Comparison of ENCODE assay signal across 8 cellular contexts in the genomic region with DNA sequence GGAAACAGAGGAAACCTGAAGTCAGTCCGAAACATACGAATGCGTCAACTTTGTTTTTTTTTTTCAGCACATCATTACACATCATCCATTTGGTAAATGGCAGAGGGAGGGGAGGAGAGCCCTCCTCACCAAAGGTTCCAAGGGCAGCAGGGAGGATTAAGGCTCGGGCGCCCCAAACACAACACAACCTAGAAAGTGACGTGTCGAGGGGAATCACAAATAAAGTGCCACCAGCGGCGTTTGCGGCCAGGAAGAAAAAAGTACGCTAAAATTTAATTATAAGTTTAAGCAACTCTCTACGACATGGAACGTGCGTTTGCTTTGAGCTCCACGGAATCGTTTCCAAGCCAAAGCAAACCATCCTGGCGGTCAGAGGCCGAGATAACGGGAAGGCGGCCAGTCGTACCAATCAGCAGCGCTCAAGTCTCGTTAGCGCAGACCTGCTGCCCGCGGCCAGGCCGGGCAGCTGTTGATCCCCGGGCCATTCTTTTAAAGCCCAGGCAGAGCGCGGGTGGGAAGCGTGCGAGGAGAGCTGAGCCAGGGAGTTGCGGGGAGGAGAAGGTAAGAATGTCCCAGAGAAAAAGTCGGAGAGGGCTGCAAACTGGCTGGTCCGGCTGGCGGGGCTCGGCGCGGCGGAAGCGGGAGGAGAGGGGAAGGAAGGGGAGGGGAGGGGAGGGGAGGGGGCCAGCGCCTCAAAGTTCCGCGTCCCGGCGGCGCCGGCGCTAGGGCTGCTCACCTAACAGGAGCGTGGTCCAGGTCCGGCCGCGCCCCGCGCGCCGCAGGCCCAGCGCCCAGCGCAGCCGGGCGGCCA. TPM values are rescaled to one million over a fixed set of nuclear protein-coding genes. Genes with fewer than 3 reads are reported as not detected.
A peak's percentile ranks its signal among the peaks of the same experiment; 100 is the strongest.
DNase-seq lines count a peak whose midpoint lies in the region; ATAC-seq and TF ChIP-seq lines count a peak whose summit lies in the region.

No MANE protein-coding gene starts in this region.

- no peaks in the 10 kb centered on the region for H3K9me2 ChIP-seq in OCI-LY7 (ENCODE audit: insufficient read depth, low read length)

- TF ChIP-seq CTCF in 22Rv1 (IDR thresholded peaks at IDR 0.05): no peak
- no peak for TF ChIP-seq CTCF in GM13977 (IDR thresholded peaks at IDR 0.05; ENCODE audit: extremely low read depth, insufficient read depth, missing control alignments)
- no peak for TF ChIP-seq CTCF in OCI-LY7 (conservative IDR thresholded peaks at IDR 0.05; ENCODE audit: low read length)
- TF ChIP-seq CTCF in fibroblast of the aortic adventitia (IDR thresholded peaks at IDR 0.05; ENCODE audit: insufficient read depth, low read length): no peak
- TF ChIP-seq CTCF in testis (IDR thresholded peaks at IDR 0.05): no peak

- peaks cover 29% of the 10 kb centered on the region for H3K4me1 Mint-ChIP-seq in activated T-helper 17 cell treated with anti-CD3 and anti-CD28 coated beads, Interleukin-2, amount 50 U/mL, for 72 hours
- peaks cover 11 to 41% (median 29%) of the 10 kb centered on the region in 4 donors for H3K4me1 Mint-ChIP-seq in naive thymus-derived CD8-positive, alpha-beta T cell

- peak overlapping the region; percentile 98 for H3K27ac Mint-ChIP-seq in activated T-helper 17 cell treated with anti-CD3 and anti-CD28 coated beads, Interleukin-2, amount 50 U/mL, for 72 hours
- peak overlapping the region; percentile 83 to 97 (median 91) for H3K27ac Mint-ChIP-seq in naive thymus-derived CD8-positive, alpha-beta T cell

- H3K27ac ChIP-seq in 22Rv1 (peak overlapping the region; percentile 80), OCI-LY7 (ENCODE audit: low read depth, low read length, poor library complexity, severe bottlenecking) (no peak overlapping the region), testis (peak overlapping the region; percentile 73 to 92)

- DNase-seq in GM13977 (ENCODE audit: low spot score) (peak; percentile 56), OCI-LY7 (ENCODE audit: low spot score) (peak; percentile 51), fibroblast of the aortic adventitia (ENCODE audit: low read depth) (peak; percentile 66), testis (peak; percentile 66)
- peak; percentile 20 to 64 (median 36) for DNase-seq in naive thymus-derived CD8-positive, alpha-beta T cell

- no peaks in the 10 kb centered on the region for H3K79me2 ChIP-seq in OCI-LY7 (ENCODE audit: insufficient read depth, low read depth, low read length)

- H3K36me3 ChIP-seq in OCI-LY7 (ENCODE audit: insufficient read depth, low read length): no peaks in the 10 kb centered on the region
- no peaks in the 10 kb centered on the region for H3K36me3 ChIP-seq in testis (ENCODE audit: low read depth, missing control alignments)

- peaks cover 27% of the 10 kb centered on the region for H3K4me1 ChIP-seq in OCI-LY7 (ENCODE audit: insufficient read depth, low read length, poor library complexity, severe bottlenecking)
- H3K4me1 ChIP-seq in testis: peaks cover 27% of the 10 kb centered on the region

- H3K9me3 ChIP-seq in OCI-LY7 (ENCODE audit: low read length): no peaks in the 10 kb centered on the region
- no peaks in the 10 kb centered on the region for H3K9me3 ChIP-seq in testis

- 1% methylated on average over 37 to 49 of the region's 61 CpGs for WGBS in testis, 2 donors

- in situ Hi-C loops in GM13977 (cut with MboI; ENCODE audit: low pct_unique_long_range_greater_than_20kb, low sequenced_read_pairs, unreplicated experiment): loop anchor here (25.0 kb wide), 1 partner anchor 199 kb away; no protein-coding TSS in a partner anchor

- H3K4me3 ChIP-seq in OCI-LY7 (ENCODE audit: low read depth, low read length, poor library complexity, severe bottlenecking) (peak overlapping the region; percentile 79), fibroblast of the aortic adventitia (ENCODE audit: low read depth, low read length) (peak overlapping the region; percentile 82), testis (peak overlapping the region; percentile 76 to 80)

- peak overlapping the region; percentile 95 for H3K4me2 ChIP-seq in OCI-LY7 (ENCODE audit: low read length)

- no peaks in the 10 kb centered on the region for H3K27me3 ChIP-seq in testis

- H3K27me3 Mint-ChIP-seq in activated T-helper 17 cell treated with anti-CD3 and anti-CD28 coated beads, Interleukin-2, amount 50 U/mL, for 72 hours: no peaks in the 10 kb centered on the region
- no peaks in the 10 kb centered on the region for H3K27me3 Mint-ChIP-seq in naive thymus-derived CD8-positive, alpha-beta T cell

- CTCF ChIA-PET in OCI-LY7 (lab: Charles Lee; ENCODE audit: unreplicated experiment): interaction anchor here (0.5 to 0.6 kb wide), 4 partner anchors 299 to 1057 kb away, joined by 3 to 6 read pairs (median 4); no protein-coding TSS in a partner anchor

- no peaks in the 10 kb centered on the region for H4K20me1 ChIP-seq in OCI-LY7 (ENCODE audit: insufficient read depth, low read length)

- no peak for TF ChIP-seq POLR2A in testis (IDR thresholded peaks at IDR 0.05)

- peaks cover 8% of the 10 kb centered on the region for H3K36me3 Mint-ChIP-seq in activated T-helper 17 cell treated with anti-CD3 and anti-CD28 coated beads, Interleukin-2, amount 50 U/mL, for 72 hours (ENCODE audit: low read depth)
- no peaks in the 10 kb centered on the region for H3K36me3 Mint-ChIP-seq in naive thymus-derived CD8-positive, alpha-beta T cell

- intact Hi-C loops in OCI-LY7 (cut with micrococcal nuclease; ENCODE audit: unreplicated experiment): loop anchor here (5.0 kb wide), 3 partner anchors 89 to 651 kb away; a partner anchor contains a TSS
- intact Hi-C loops in testis (cut with DNase I; ENCODE audit: low total_unique reads): no loop called here

- POLR2A ChIA-PET in OCI-LY7 (lab: Charles Lee): interaction anchor here (0.6 to 1.5 kb wide), 2 partner anchors 18 to 224 kb away, joined by 3 to 4 read pairs; no protein-coding TSS in a partner anchor
- POLR2A ChIA-PET in naive thymus-derived CD8-positive, alpha-beta T cell (lab: Charles Lee): no interaction called here

- H3K9me3 Mint-ChIP-seq in activated T-helper 17 cell treated with anti-CD3 and anti-CD28 coated beads, Interleukin-2, amount 50 U/mL, for 72 hours: no peaks in the 10 kb centered on the region
- H3K9me3 Mint-ChIP-seq in naive thymus-derived CD8-positive, alpha-beta T cell: no peaks in the 10 kb centered on the region

- BruUV-seq in OCI-LY7 (replicated peaks; lab: Mats Ljungman, UMichigan): no TSS peak

- ATAC-seq in HG03139 (IDR thresholded peaks at IDR 0.05; ENCODE audit: unreplicated experiment): peak; percentile 14
- ATAC-seq in activated T-helper 17 cell treated with anti-CD3 and anti-CD28 coated beads, Interleukin-2, amount 50 U/mL, for 72 hours (replicated peaks): peak; percentile 15
- peak in 1 of 2 donors; percentile 24 for ATAC-seq in naive thymus-derived CD8-positive, alpha-beta T cell

- peak overlapping the region; percentile 72; the same call in 1 of the 2 replicates for H2AFZ ChIP-seq in OCI-LY7 (ENCODE audit: low read length)

- H3K4me3 Mint-ChIP-seq in activated T-helper 17 cell treated with anti-CD3 and anti-CD28 coated beads, Interleukin-2, amount 50 U/mL, for 72 hours: peak overlapping the region; percentile 95
- peak overlapping the region; percentile 84 to 96 (median 94) for H3K4me3 Mint-ChIP-seq in naive thymus-derived CD8-positive, alpha-beta T cell

RNA-seq across cellular contexts. Expression of a gene that starts 0.7 kb away (rescaled TPM):
- total RNA-seq in OCI-LY7 (2014; rRNA removed; shearing (Covaris generic)): 5.8 and 12.5 TPM in 2 replicates
- total RNA-seq in OCI-LY7 (2022): 16.7 and 17.6 TPM in 2 replicates
- total RNA-seq in activated T-helper 17 cell treated with anti-CD3 and anti-CD28 coated beads, Interleukin-2, amount 50 U/mL, for 72 hours: 10 to 100 TPM; 15.4 to 17.9 TPM
- 20.2 and 55.2 TPM in 2 replicates for total RNA-seq in fibroblast of the aortic adventitia (ENCODE audit: low replicate concordance)
- total RNA-seq in naive thymus-derived CD8-positive, alpha-beta T cell: 1 to 10 TPM; 7.1 to 8.7 TPM
- 1 to 10 TPM in 1 of 3 donors, under 1 TPM in 2; 0.67 to 3.1 (median 0.76) TPM for polyA plus RNA-seq in naive thymus-derived CD8-positive, alpha-beta T cell
- 10 to 100 TPM; 40.2 to 53.4 TPM for total RNA-seq in testis
- polyA plus RNA-seq in testis (ENCODE audit: insufficient read depth, low read depth, low replicate concordance): 63.8 TPM
